ENCODE assay signal across 2 cellular contexts in genomic region chr3:15977598-15978232, GRCh38.
TF ChIP-seq lines count a peak whose summit lies in the region.

No MANE protein-coding gene starts in this region.

TF ChIP-seq in HCT116, 20 proteins besides CTCF, POLR2A, EP300 and RAD21 (continued from another document):
- TF ChIP-seq REST (IDR thresholded peaks at IDR 0.05; ENCODE audit: low read depth), result no peak
- no peak for TF ChIP-seq ATF3 (IDR thresholded peaks at IDR 0.05)
- TF ChIP-seq ELF1 (IDR thresholded peaks at IDR 0.05; ENCODE audit: borderline replicate concordance, low read depth), result no peak
- no peak for TF ChIP-seq ZBTB33 (IDR thresholded peaks at IDR 0.05; ENCODE audit: extremely low read depth, insufficient replicate concordance, low read length)
- TF ChIP-seq ZFX (IDR thresholded peaks at IDR 0.05), result no peak
- TF ChIP-seq EZH2 (IDR thresholded peaks at IDR 0.05), result no peak
- TF ChIP-seq MAX (IDR thresholded peaks at IDR 0.05), result no peak
- TF ChIP-seq ZNF274 (IDR thresholded peaks at IDR 0.05; ENCODE audit: low read depth, low read length), result no peak
- TF ChIP-seq SIN3A (IDR thresholded peaks at IDR 0.05; ENCODE audit: low read depth), result no peak
- TF ChIP-seq JUND (IDR thresholded peaks at IDR 0.05), result no peak
- no peak for TF ChIP-seq EGR1 (IDR thresholded peaks at IDR 0.05; ENCODE audit: low read depth)
- no peak for TF ChIP-seq EZH2phosphoT487 (IDR thresholded peaks at IDR 0.05; ENCODE audit: borderline replicate concordance)
- TF ChIP-seq SRF (IDR thresholded peaks at IDR 0.05; ENCODE audit: low read depth), result no peak

TF ChIP-seq in WTC11, 78 proteins besides CTCF, POLR2A, EP300 and RAD21 (continued from another document):
- TF ChIP-seq TEAD1 (CRISPR knock-in tag; IDR thresholded peaks at IDR 0.05) (no peak), NR2C2 (CRISPR knock-in tag; IDR thresholded peaks at IDR 0.05) (no peak), ERG (CRISPR knock-in tag; IDR thresholded peaks at IDR 0.05) (no peak), ZNF317 (CRISPR knock-in tag; IDR thresholded peaks at IDR 0.05; ENCODE audit: borderline replicate concordance, low read depth) (no peak), CBFB (CRISPR knock-in tag; IDR thresholded peaks at IDR 0.05; ENCODE audit: low read depth) (no peak), ATF6 (CRISPR knock-in tag; IDR thresholded peaks at IDR 0.05) (no peak), USF2 (CRISPR knock-in tag; IDR thresholded peaks at IDR 0.05) (no peak), ELF4 (CRISPR knock-in tag; IDR thresholded peaks at IDR 0.05; ENCODE audit: low read depth) (no peak)
TF ChIP-seq in WTC11: peak in this region for 0.
